Comparison of ENCODE assay signal across 8 cellular contexts in the genomic region with DNA sequence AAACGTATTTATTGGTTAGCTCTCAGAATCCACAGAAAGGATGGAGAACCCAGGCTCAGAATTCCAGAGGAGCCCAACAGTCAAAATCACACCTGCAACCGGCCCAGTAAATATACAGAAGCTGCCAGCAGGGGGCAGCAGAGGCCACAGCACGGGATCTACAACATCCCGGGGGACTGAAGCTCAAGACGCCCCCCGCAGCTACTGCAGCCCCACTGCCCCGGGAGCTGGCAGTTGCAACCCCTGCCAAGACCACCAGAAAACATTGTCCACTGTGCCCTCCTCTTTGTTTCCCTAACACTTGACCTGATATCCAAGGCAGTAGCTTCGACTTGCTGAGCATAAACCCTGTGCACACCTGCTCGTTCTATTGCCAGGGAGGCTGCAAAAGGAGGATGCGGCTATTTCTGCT. TPM values are rescaled to one million over a fixed set of nuclear protein-coding genes. Genes with fewer than 3 reads are reported as not detected.
DNase-seq lines count a peak whose midpoint lies in the region; ATAC-seq and TF ChIP-seq lines count a peak whose summit lies in the region.
"Not testable (repeated sequence)": the region's sequence is repeated elsewhere in the genome, so short reads cannot be mapped to it uniquely, and the experiment has no call there.

No MANE protein-coding gene starts in this region.

- not testable (repeated sequence) for H3K4me2 ChIP-seq in neural progenitor cell

- not testable (repeated sequence) for H3K79me2 ChIP-seq in neural progenitor cell (ENCODE audit: low read depth)

- H3K27ac Mint-ChIP-seq in WTC11; activated naive CD8-positive, alpha-beta T cell treated with anti-CD3 and anti-CD28 coated beads for 36 hours; neural progenitor cell: not testable (repeated sequence)

- not testable (repeated sequence) for H3K9me3 Mint-ChIP-seq in WTC11; activated naive CD8-positive, alpha-beta T cell treated with anti-CD3 and anti-CD28 coated beads for 36 hours; neural progenitor cell

- H2AFZ ChIP-seq in neural progenitor cell (replicated peaks): peak overlapping the region; percentile 57

- POLR2A ChIA-PET in WTC11 (lab: Charles Lee): interaction anchor here (1.1 kb wide), 1 partner anchor 32 kb away, joined by 3 read pairs; no protein-coding TSS in a partner anchor

- H3K27me3 Mint-ChIP-seq in WTC11 (ENCODE audit: low read depth): peaks cover 14% of the 10 kb centered on the region
- H3K27me3 Mint-ChIP-seq in activated naive CD8-positive, alpha-beta T cell treated with anti-CD3 and anti-CD28 coated beads for 36 hours; neural progenitor cell (ENCODE audit: insufficient read depth, low read depth): not testable (repeated sequence)

- not testable (repeated sequence) for H3K36me3 Mint-ChIP-seq in WTC11; activated naive CD8-positive, alpha-beta T cell treated with anti-CD3 and anti-CD28 coated beads for 36 hours; neural progenitor cell

- ATAC-seq in WTC11 (peak; percentile 88), foreskin keratinocyte (peak; percentile 43)

- not testable (repeated sequence) for H3K9me3 ChIP-seq in neural progenitor cell (ENCODE audit: low read depth)

- CTCF ChIA-PET in WTC11 (lab: Charles Lee): interaction anchor here (0.6 to 3.4 kb wide), 24 partner anchors 11 to 348 kb away, joined by 3 to 70 read pairs (median 4); partner anchors contain the start of genes GJC3 and TRIM4

- not testable (repeated sequence) for H3K36me3 ChIP-seq in H7 (replicated peaks; ENCODE audit: control insufficient read depth, insufficient read depth, low read length); neural progenitor cell

- TF ChIP-seq CTCF in WTC11 (IDR thresholded peaks at IDR 0.05) (peak; percentile 76), foreskin keratinocyte (conservative IDR thresholded peaks at IDR 0.05) (peak; percentile 77), neural progenitor cell (IDR thresholded peaks at IDR 0.05) (peak; percentile 74)

- H3K4me1 ChIP-seq in foreskin keratinocyte, neural progenitor cell: not testable (repeated sequence)

- DNase-seq in C1 segment of cervical spinal cord (lab: John Stamatoyannopoulos, UW) (peak in 10 of 14 donors; percentile 8 to 68 (median 34)), H7 (peak; percentile 52), NCI-H345 (lab: John Stamatoyannopoulos, UW) (peak; percentile 59), WTC11 (ENCODE audit: low spot score) (peak; percentile 83), neural progenitor cell (ENCODE audit: low spot score) (peak; percentile 57)
- DNase-seq in activated naive CD8-positive, alpha-beta T cell treated with anti-CD3 and anti-CD28 coated beads for 36 hours: peak; percentile 53
- not testable (repeated sequence) for DNase-seq in foreskin keratinocyte
- DNase-seq in stimulated activated CD8-positive, alpha-beta memory T cell treated with anti-CD3 and anti-CD28 coated beads, Interleukin-2, amount 100 ng/mL, for 48 hours (ENCODE audit: low read depth in 2 of 2): peak; percentile 29 to 56

- not testable (repeated sequence) for H3K9ac ChIP-seq in neural progenitor cell

- not testable (repeated sequence) for H3K27me3 ChIP-seq in H7 (ENCODE audit: control insufficient read depth, insufficient read depth, low read length); foreskin keratinocyte; neural progenitor cell

- peaks cover 18% of the 10 kb centered on the region for H3K4me1 Mint-ChIP-seq in WTC11
- not testable (repeated sequence) for H3K4me1 Mint-ChIP-seq in activated naive CD8-positive, alpha-beta T cell treated with anti-CD3 and anti-CD28 coated beads for 36 hours; neural progenitor cell

- not testable (repeated sequence) for H3K27ac ChIP-seq in foreskin keratinocyte, neural progenitor cell

- H3K4me3 Mint-ChIP-seq in WTC11; activated naive CD8-positive, alpha-beta T cell treated with anti-CD3 and anti-CD28 coated beads for 36 hours; neural progenitor cell: not testable (repeated sequence)

- not testable (repeated sequence) for H3F3A ChIP-seq in neural progenitor cell (ENCODE audit: low read depth)

- not testable (repeated sequence) for H4K20me1 ChIP-seq in neural progenitor cell (ENCODE audit: low read depth)

- H3K4me3 ChIP-seq in H7 (ENCODE audit: insufficient read depth, low read depth, low read length); neural progenitor cell: not testable (repeated sequence)

RNA-seq across cellular contexts. Expression of gene AZGP1, which starts 4.0 kb away (rescaled TPM):
- total RNA-seq in H7 (2014; rRNA removed; shearing (Covaris generic)): not detected in 2 replicates
- 1.6 to 2.7 TPM (median 1.8 TPM) in 3 replicates for total RNA-seq in WTC11 (2021)
- not detected for total RNA-seq in activated naive CD8-positive, alpha-beta T cell treated with anti-CD3 and anti-CD28 coated beads for 36 hours
- 0.25 and 0.71 TPM in 2 replicates for total RNA-seq in foreskin keratinocyte
- 0.33 and 0.59 TPM in 2 replicates for polyA plus RNA-seq in foreskin keratinocyte
- total RNA-seq in neural progenitor cell (ENCODE audit: low replicate concordance): not detected in 2 replicates

RNA-seq across cellular contexts. Expression of gene ZKSCAN1, which starts 35.6 kb away (rescaled TPM):
- total RNA-seq in H7 (2014; rRNA removed; shearing (Covaris generic)): 9.0 and 17.0 TPM in 2 replicates
- total RNA-seq in WTC11 (2021): 46.6 to 51.8 TPM (median 47.6 TPM) in 3 replicates
- 10 to 100 TPM; 38.6 to 41.5 TPM for total RNA-seq in activated naive CD8-positive, alpha-beta T cell treated with anti-CD3 and anti-CD28 coated beads for 36 hours
- total RNA-seq in foreskin keratinocyte: 32.3 and 41.3 TPM in 2 replicates
- polyA plus RNA-seq in foreskin keratinocyte: 6.2 and 6.4 TPM in 2 replicates
- 39.7 and 43.2 TPM in 2 replicates for total RNA-seq in neural progenitor cell (ENCODE audit: low replicate concordance)

RNA-seq across cellular contexts. Expression of gene GJC3, which starts 50.4 kb away (rescaled TPM):
- total RNA-seq in H7 (2014; rRNA removed; shearing (Covaris generic)): 0.10 and 0.37 TPM in 2 replicates
- total RNA-seq in WTC11 (2021): 2.9 to 3.7 TPM (median 3.4 TPM) in 3 replicates
- 1 to 10 TPM in 1 of 2 experiments, under 1 TPM in 1; 0.52 to 1.2 TPM for total RNA-seq in activated naive CD8-positive, alpha-beta T cell treated with anti-CD3 and anti-CD28 coated beads for 36 hours
- total RNA-seq in foreskin keratinocyte: not detected in 2 replicates
- 0.08 TPM in 1 of 2 replicates, not detected in the other for polyA plus RNA-seq in foreskin keratinocyte
- total RNA-seq in neural progenitor cell (ENCODE audit: low replicate concordance): 0.34 TPM in 1 of 2 replicates, not detected in the other
